In genomic region chr6:107330190-107330589, GRCh38 we compare ENCODE assay signal across 8 cellular contexts.
DNase-seq lines count a peak whose midpoint lies in the region; ATAC-seq and TF ChIP-seq lines count a peak whose summit lies in the region.

No MANE protein-coding gene starts in this region.

- no peak for TF ChIP-seq CTCF in tibial nerve (IDR thresholded peaks at IDR 0.05)

- peaks cover 11% of the 10 kb centered on the region for H3K4me1 Mint-ChIP-seq in stimulated activated effector memory CD8-positive, alpha-beta T cell treated with anti-CD3 and anti-CD28 coated beads, Interleukin-12 subunit alpha, Interleukin-12 subunit beta, amount 100 ng/mL, for 72 hours

- H3K4me3 Mint-ChIP-seq in stimulated activated effector memory CD8-positive, alpha-beta T cell treated with anti-CD3 and anti-CD28 coated beads, Interleukin-12 subunit alpha, Interleukin-12 subunit beta, amount 100 ng/mL, for 72 hours = no peak overlapping the region

- DNase-seq in SIG-M5 treated with dmso at 0.1 percent for 504 hours (lab: John Stamatoyannopoulos, UW; ENCODE audit: unreplicated experiment) (peak; percentile 3), SIG-M5 (lab: John Stamatoyannopoulos, UW) (no peak), RPMI8226 (peak; percentile 34), NCI-H2107 treated with DMSO at 0.1 percent for 48 hours (lab: John Stamatoyannopoulos, UW; ENCODE audit: unreplicated experiment) (no peak), AML-193 (lab: John Stamatoyannopoulos, UW) (no peak), tibial nerve (ENCODE audit: low spot score in 2 of 2) (no peak)
- no peak for DNase-seq in stimulated activated effector memory CD8-positive, alpha-beta T cell treated with anti-CD3 and anti-CD28 coated beads, Interleukin-12 subunit alpha, Interleukin-12 subunit beta, amount 100 ng/mL, for 72 hours (ENCODE audit: low spot score in 2 of 2)

- peak; percentile 99 for ATAC-seq in HG02884 (IDR thresholded peaks at IDR 0.05; ENCODE audit: unreplicated experiment)
- peak; percentile 79 for ATAC-seq in stimulated activated effector memory CD8-positive, alpha-beta T cell treated with anti-CD3 and anti-CD28 coated beads, Interleukin-12 subunit alpha, Interleukin-12 subunit beta, amount 100 ng/mL, for 72 hours

- TF ChIP-seq EP300 in tibial nerve (IDR thresholded peaks at IDR 0.05) = no peak

- no peaks in the 10 kb centered on the region for H3K27me3 ChIP-seq in tibial nerve

- H3K27ac ChIP-seq in tibial nerve = no peak overlapping the region

- peaks cover 5% of the 10 kb centered on the region for H3K36me3 Mint-ChIP-seq in stimulated activated effector memory CD8-positive, alpha-beta T cell treated with anti-CD3 and anti-CD28 coated beads, Interleukin-12 subunit alpha, Interleukin-12 subunit beta, amount 100 ng/mL, for 72 hours

- peak overlapping the region; percentile 38 for H3K27ac Mint-ChIP-seq in stimulated activated effector memory CD8-positive, alpha-beta T cell treated with anti-CD3 and anti-CD28 coated beads, Interleukin-12 subunit alpha, Interleukin-12 subunit beta, amount 100 ng/mL, for 72 hours

- no peak for TF ChIP-seq POLR2A in tibial nerve (IDR thresholded peaks at IDR 0.05)

- H3K36me3 ChIP-seq in tibial nerve = peaks cover 0 to 6% (median 0%) of the 10 kb centered on the region in 3 donors

- WGBS in tibial nerve, 2 donors = 84% methylated on average over 4 of the region's 4 CpGs

- H3K4me3 ChIP-seq in tibial nerve = no peak overlapping the region

- no peaks in the 10 kb centered on the region for H3K9me3 ChIP-seq in tibial nerve

- no peaks in the 10 kb centered on the region for H3K4me1 ChIP-seq in tibial nerve

- H3K9me3 Mint-ChIP-seq in stimulated activated effector memory CD8-positive, alpha-beta T cell treated with anti-CD3 and anti-CD28 coated beads, Interleukin-12 subunit alpha, Interleukin-12 subunit beta, amount 100 ng/mL, for 72 hours = no peaks in the 10 kb centered on the region

Comparison
In these comparisons a context has a peak if more than half of its experiments do, and no peak if none do; other contexts are left out.
1. DNase-seq: peak in SIG-M5 treated with dmso at 0.1 percent for 504 hours (single experiment) and RPMI8226 (single experiment); none in SIG-M5 (single experiment), stimulated activated effector memory CD8-positive, alpha-beta T cell treated with anti-CD3 and anti-CD28 coated beads, Interleukin-12 subunit alpha, Interleukin-12 subunit beta, amount 100 ng/mL, for 72 hours (0 of 2), NCI-H2107 treated with DMSO at 0.1 percent for 48 hours (single experiment), AML-193 (0 of 2) and tibial nerve (0 of 2).